In the genomic region with DNA sequence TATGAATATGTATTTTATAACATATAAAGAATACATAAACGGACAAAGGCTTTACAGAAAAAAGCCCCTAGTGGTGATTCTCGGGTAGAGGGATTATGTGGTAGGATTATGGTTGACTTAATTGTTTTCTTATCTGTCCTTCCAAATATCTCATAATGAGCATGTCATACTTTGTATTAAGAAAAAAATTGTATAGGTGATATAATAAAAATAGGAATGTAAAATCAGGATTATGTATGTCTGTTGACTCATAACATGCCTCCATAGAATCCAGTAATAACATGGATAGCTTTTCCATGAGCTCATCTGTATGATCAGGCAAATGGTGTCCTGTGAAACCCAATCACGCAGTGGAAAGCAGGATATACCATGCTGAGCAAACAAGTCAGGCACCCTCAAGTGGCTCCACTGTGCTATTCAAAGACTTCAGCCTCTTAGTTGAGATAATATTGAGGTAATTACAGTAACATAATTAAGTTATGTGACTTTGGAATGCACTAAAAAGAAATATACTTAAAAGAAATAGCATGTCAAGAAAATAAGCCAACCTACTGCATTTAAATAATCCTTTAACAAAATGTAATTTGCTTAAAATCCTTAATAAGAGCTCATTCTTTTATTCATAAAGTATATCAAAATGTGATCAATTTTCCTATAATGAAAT, we compare ENCODE assay signal across 9 cellular contexts. TPM values are rescaled to one million over a fixed set of nuclear protein-coding genes. Genes with fewer than 3 reads are reported as not detected.
A peak's percentile ranks its signal among the peaks of the same experiment; 100 is the strongest.
DNase-seq lines count a peak whose midpoint lies in the region; ATAC-seq, FAIRE-seq and TF ChIP-seq lines count a peak whose summit lies in the region.
"Had no signal": no experiment of that assay in that cellular context is flagged by ENCODE, and none has a peak within 500 bp of the region (broad histone marks: within the 10 kb centered on the region; RNA-seq: fewer than 3 reads in every experiment).

No MANE protein-coding gene starts in this region.

- ATAC-seq in GM19351 (IDR thresholded peaks at IDR 0.05; ENCODE audit: unreplicated experiment): no peak

- WGBS in spleen, 5 donors: 28 to 46% (median 33%) methylated on average over 3 of the region's 3 CpGs

- FAIRE-seq in endothelial cell of umbilical vein (lab: Jason Lieb, UNC): peak; percentile 65

- intact Hi-C loops in MCF 10A (cut with micrococcal nuclease) (no loop called here), breast epithelium (cut with DNase I; ENCODE audit: low total_unique reads) (loop anchor here (10.0 kb wide), 1 partner anchor 323 kb away; no protein-coding TSS in a partner anchor), endothelial cell of umbilical vein (cut with micrococcal nuclease) (loop anchor here (10.0 kb wide), 3 partner anchors 357 to 597 kb away; no protein-coding TSS in a partner anchor), spleen (cut with DNase I; ENCODE audit: low total_unique reads) (no loop called here)

- no peak overlapping the region for H3K27ac ChIP-seq in breast epithelium
- H3K27ac ChIP-seq in endothelial cell of umbilical vein (ENCODE audit: insufficient read depth, low read depth, low read length): no peak overlapping the region
- H3K27ac ChIP-seq in spleen: no peak overlapping the region
- H3K27ac ChIP-seq in caudate nucleus (ENCODE audit: low read depth, low read length): no peak overlapping the region

- no peaks in the 10 kb centered on the region for H3K36me3 Mint-ChIP-seq in MCF 10A (ENCODE audit: insufficient read depth, unreplicated experiment)

- no peaks in the 10 kb centered on the region for H3K9me3 Mint-ChIP-seq in MCF 10A (ENCODE audit: unreplicated experiment)

- H3K4me3 Mint-ChIP-seq in MCF 10A (ENCODE audit: unreplicated experiment): no peak overlapping the region

- POLR2A ChIA-PET in MCF 10A (lab: Yijun Ruan, JAX): interaction anchor here (0.9 kb wide), 1 partner anchor 18 kb away, joined by 4 read pairs; no protein-coding TSS in a partner anchor
- POLR2A ChIA-PET in endothelial cell of umbilical vein (lab: Charles Lee): no interaction called here

- no peaks in the 10 kb centered on the region for H3K9me3 ChIP-seq in breast epithelium
- H3K9me3 ChIP-seq in endothelial cell of umbilical vein (replicated peaks; ENCODE audit: control insufficient read depth, insufficient read depth, low read length): no peaks in the 10 kb centered on the region
- no peaks in the 10 kb centered on the region for H3K9me3 ChIP-seq in spleen

- H3K9me1 ChIP-seq in endothelial cell of umbilical vein (replicated peaks; ENCODE audit: control insufficient read depth, extremely low read depth, insufficient read depth, low read length): no peaks in the 10 kb centered on the region

- CTCF ChIA-PET in MCF 10A (lab: Yijun Ruan, JAX): interaction anchor here (0.6 to 1.4 kb wide), 7 partner anchors 10 to 373 kb away, joined by 3 to 7 read pairs (median 3); no protein-coding TSS in a partner anchor
- CTCF ChIA-PET in endothelial cell of umbilical vein (lab: Charles Lee): interaction anchor here (1.0 to 2.4 kb wide), 11 partner anchors 9 to 215 kb away, joined by 3 to 9 read pairs (median 4); no protein-coding TSS in a partner anchor

- H3K9ac ChIP-seq in endothelial cell of umbilical vein (replicated peaks; ENCODE audit: extremely low read depth, insufficient read depth, low read length): no peak overlapping the region

- no peaks in the 10 kb centered on the region for H3K36me3 ChIP-seq in breast epithelium
- H3K36me3 ChIP-seq in endothelial cell of umbilical vein (ENCODE audit: control insufficient read depth in 2 of 2, extremely low read depth in 1 of 2, insufficient read depth in 2 of 2, low read length in 2 of 2): no peaks in the 10 kb centered on the region
- no peaks in the 10 kb centered on the region for H3K36me3 ChIP-seq in spleen

- H3K27me3 ChIP-seq in breast epithelium (no peaks in the 10 kb centered on the region), endothelial cell of umbilical vein (ENCODE audit: control insufficient read depth in 2 of 2, insufficient read depth in 2 of 2, low read length in 2 of 2) (peaks cover 7 to 21% of the 10 kb centered on the region in 2 experiments), spleen (replicated peaks in 1 of 7) (peaks cover 0 to 2% (median 0%) of the 10 kb centered on the region in 7 donors)

- TF ChIP-seq CTCF in MCF 10A (IDR thresholded peaks at IDR 0.05; ENCODE audit: unreplicated experiment): peak; percentile 22
- no peak for TF ChIP-seq CTCF in breast epithelium (IDR thresholded peaks at IDR 0.05)
- TF ChIP-seq CTCF in endothelial cell of umbilical vein (IDR thresholded peaks at IDR 0.05; ENCODE audit: extremely low read depth in 1 of 2, insufficient read depth in 1 of 2, low read depth in 1 of 2, low read length in 2 of 2): peak in 1 of 2 donors; percentile 11
- TF ChIP-seq CTCF in spleen (IDR thresholded peaks at IDR 0.05 in 8 of 11, conservative IDR thresholded peaks at IDR 0.05 in 3 of 11): peak in 9 of 11 experiments; percentile 11 to 63 (median 49)

- no peak overlapping the region for H3K4me2 ChIP-seq in endothelial cell of umbilical vein (ENCODE audit: insufficient read depth, low read length)

- H3K4me1 Mint-ChIP-seq in MCF 10A (ENCODE audit: insufficient read depth, unreplicated experiment): peaks cover 31% of the 10 kb centered on the region

- no peaks in the 10 kb centered on the region for H3K79me2 ChIP-seq in endothelial cell of umbilical vein (ENCODE audit: control insufficient read depth, insufficient read depth, low read length)

- H3K27ac Mint-ChIP-seq in MCF 10A (ENCODE audit: low read depth, unreplicated experiment): no peak overlapping the region

- no peaks in the 10 kb centered on the region for H3K27me3 Mint-ChIP-seq in MCF 10A (ENCODE audit: insufficient read depth, unreplicated experiment)

- DNase-seq in MCF 10A (ENCODE audit: unreplicated experiment) (no peak), breast epithelium (ENCODE audit: low spot score in 2 of 2) (no peak), NCI-H82 (lab: John Stamatoyannopoulos, UW) (peak; percentile 62), endothelial cell of umbilical vein (ENCODE audit: low read depth, low spot score) (no peak), spleen (no peak), caudate nucleus (lab: John Stamatoyannopoulos, UW) (no peak), midbrain (lab: John Stamatoyannopoulos, UW) (no peak)
- DNase-seq: DMS79 had no signal

- no peaks in the 10 kb centered on the region for H4K20me1 ChIP-seq in endothelial cell of umbilical vein (replicated peaks; ENCODE audit: control insufficient read depth, extremely low read depth, insufficient read depth, low read length)

- no TSS peak for BruUV-seq in MCF 10A (replicated peaks; lab: Mats Ljungman, UMichigan)
- BruUV-seq in endothelial cell of umbilical vein (replicated peaks; lab: Mats Ljungman, UMichigan): no TSS peak

- H3K4me1 ChIP-seq in breast epithelium: no peaks in the 10 kb centered on the region
- H3K4me1 ChIP-seq in endothelial cell of umbilical vein (ENCODE audit: control insufficient read depth, extremely low read depth, insufficient read depth, low read length): no peaks in the 10 kb centered on the region
- H3K4me1 ChIP-seq in spleen: peaks cover 0 to 7% (median 0%) of the 10 kb centered on the region in 6 donors

- no peak overlapping the region for H3K4me3 ChIP-seq in breast epithelium
- H3K4me3 ChIP-seq in endothelial cell of umbilical vein (replicated peaks in 1 of 3; ENCODE audit: insufficient read depth in 1 of 3, low read depth in 1 of 3, low read length in 3 of 3): no peak overlapping the region
- no peak overlapping the region for H3K4me3 ChIP-seq in spleen

- dilution Hi-C loops in endothelial cell of umbilical vein (cut with MboI; ENCODE audit: extremely low pct_ligation_motif_present, low sequenced_read_pairs): no loop called here

- H2AFZ ChIP-seq in endothelial cell of umbilical vein (ENCODE audit: low read depth, low read length): no peak overlapping the region

- TF ChIP-seq POLR2A in breast epithelium (IDR thresholded peaks at IDR 0.05): no peak
- TF ChIP-seq POLR2A in endothelial cell of umbilical vein (IDR thresholded peaks at IDR 0.05; ENCODE audit: low read depth, low read length): no peak
- no peak for TF ChIP-seq POLR2A in spleen (IDR thresholded peaks at IDR 0.05)

TF ChIP-seq in endothelial cell of umbilical vein, 7 proteins besides CTCF, POLR2A, EP300 and RAD21 (continues in another document):
- TF ChIP-seq, protein P1, sequence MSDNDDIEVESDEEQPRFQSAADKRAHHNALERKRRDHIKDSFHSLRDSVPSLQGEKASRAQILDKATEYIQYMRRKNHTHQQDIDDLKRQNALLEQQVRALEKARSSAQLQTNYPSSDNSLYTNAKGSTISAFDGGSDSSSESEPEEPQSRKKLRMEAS (IDR thresholded peaks at IDR 0.05; ENCODE audit: insufficient read depth, insufficient read length): no peak
- TF ChIP-seq MYC (IDR thresholded peaks at IDR 0.05; ENCODE audit: low read depth, low read length) (no peak), POLR2AphosphoS5 (IDR thresholded peaks at IDR 0.05; ENCODE audit: insufficient read depth, low read depth, low read length) (no peak), FOS (IDR thresholded peaks at IDR 0.05; ENCODE audit: borderline replicate concordance, insufficient read depth, low read length) (no peak)

RNA-seq across cellular contexts. Expression of a gene that starts 39.6 kb away (rescaled TPM):
- total RNA-seq in MCF 10A (2022): 180 and 197 TPM in 2 replicates
- 10 to 100 TPM; 43.7 to 55.4 (median 52.4) TPM for total RNA-seq in breast epithelium
- 47.4 and 57.2 TPM in 2 replicates for total RNA-seq in endothelial cell of umbilical vein
- 12.1 and 14.9 TPM in 2 replicates for polyA plus RNA-seq in endothelial cell of umbilical vein
- 26.1 and 28.8 TPM in 2 replicates for polyA plus RNA-seq in endothelial cell of umbilical vein (2011; cell fraction: cytosol; rRNA removed)
- polyA plus RNA-seq in endothelial cell of umbilical vein (2011; cell fraction: nucleus; rRNA removed): 15.9 and 16.0 TPM in 2 replicates
- polyA plus RNA-seq in endothelial cell of umbilical vein (2012): 43.9 and 54.5 TPM in 2 replicates
- 88.1 and 114 TPM in 2 replicates for polyA minus RNA-seq in endothelial cell of umbilical vein
- polyA minus RNA-seq in endothelial cell of umbilical vein (2011; cell fraction: cytosol; rRNA and poly(A)+ RNA removed): 126 TPM
- 17.4 and 22.8 TPM in 2 replicates for polyA minus RNA-seq in endothelial cell of umbilical vein (2011; cell fraction: nucleus; rRNA and poly(A)+ RNA removed)
- total RNA-seq in spleen: 10 to 100 TPM; 39.3 to 46.8 (median 41.3) TPM
- polyA plus RNA-seq in spleen: 10 to 100 TPM; 20.6 to 26.8 (median 25.3) TPM

RNA-seq across cellular contexts. Expression of a gene that starts 50.1 kb away (rescaled TPM):
- total RNA-seq in MCF 10A (2022): 65.2 and 69.7 TPM in 2 replicates
- total RNA-seq in breast epithelium: 10 to 100 TPM; 25.6 to 36.4 (median 31.4) TPM
- total RNA-seq in endothelial cell of umbilical vein: 107 and 114 TPM in 2 replicates
- 20.2 and 29.0 TPM in 2 replicates for polyA plus RNA-seq in endothelial cell of umbilical vein
- polyA plus RNA-seq in endothelial cell of umbilical vein (2011; cell fraction: cytosol; rRNA removed): 52.0 and 63.6 TPM in 2 replicates
- 21.9 and 28.7 TPM in 2 replicates for polyA plus RNA-seq in endothelial cell of umbilical vein (2011; cell fraction: nucleus; rRNA removed)
- polyA plus RNA-seq in endothelial cell of umbilical vein (2012): 124 and 221 TPM in 2 replicates
- polyA minus RNA-seq in endothelial cell of umbilical vein: 13.2 and 13.4 TPM in 2 replicates
- 24.8 TPM for polyA minus RNA-seq in endothelial cell of umbilical vein (2011; cell fraction: cytosol; rRNA and poly(A)+ RNA removed)
- polyA minus RNA-seq in endothelial cell of umbilical vein (2011; cell fraction: nucleus; rRNA and poly(A)+ RNA removed): 34.2 and 44.0 TPM in 2 replicates
- total RNA-seq in spleen: 10 to 100 TPM; 24.2 to 67.9 (median 63.4) TPM
- polyA plus RNA-seq in spleen: 10 to 100 TPM; 59.8 to 71.1 (median 69.1) TPM

Comparison
In these comparisons a context has a peak if more than half of its experiments do, and no peak if none do; other contexts are left out.
1. CTCF ChIP-seq: peak in MCF 10A (single experiment) and spleen (9 of 11); none in breast epithelium (0 of 3).
2. intact Hi-C loops: an anchor here in breast epithelium (10.0 kb wide) and endothelial cell of umbilical vein (10.0 kb wide); none called in MCF 10A and spleen.